11 cellular contexts compared by ENCODE assay signal in genomic region chr16:81609323-81609892, GRCh38.
A peak's percentile ranks its signal among the peaks of the same experiment; 100 is the strongest.
DNase-seq lines count a peak whose midpoint lies in the region; ATAC-seq lines count a peak whose summit lies in the region.
"Had no signal": no experiment of that assay in that cellular context is flagged by ENCODE, and none has a peak within 500 bp of the region (broad histone marks: within the 10 kb centered on the region; RNA-seq: fewer than 3 reads in every experiment).

No MANE protein-coding gene starts in this region.

- no peak overlapping the region for H3K4me3 ChIP-seq in neuronal stem cell (ENCODE audit: low read length in 2 of 2)

- H2BK5ac ChIP-seq in neuronal stem cell (ENCODE audit: low read length), result no peak overlapping the region

- no peaks in the 10 kb centered on the region for H3K9me3 Mint-ChIP-seq in stimulated activated naive CD8-positive, alpha-beta T cell treated with anti-CD3 and anti-CD28 coated beads, Interleukin-15, Interleukin-2, amounts not matched to agents 100 ng/mL and 50 ng/mL, for 24 hours
- no peaks in the 10 kb centered on the region for H3K9me3 Mint-ChIP-seq in dendritic cell treated with granulocyte-macrophage colony-stimulating factor and Interleukin-4, amounts not matched to agents 40 ng/mL and 50 ng/mL, for 4 days

- H3K18ac ChIP-seq in neuronal stem cell (ENCODE audit: low read length), result peak overlapping the region; percentile 71

- no peak for ATAC-seq in stimulated activated naive CD8-positive, alpha-beta T cell treated with anti-CD3 and anti-CD28 coated beads, Interleukin-15, Interleukin-2, amounts not matched to agents 100 U/mL and 50 U/mL, for 24 hours

- H3K4me2 ChIP-seq in neuronal stem cell (ENCODE audit: insufficient read depth, low read length, poor library complexity, severe bottlenecking), result no peak overlapping the region

- no peak overlapping the region for H4K8ac ChIP-seq in neuronal stem cell (ENCODE audit: low read depth, low read length)

- intact Hi-C loops in dendritic cell treated with granulocyte-macrophage colony-stimulating factor and Interleukin-4, amounts not matched to agents 40 ng/mL and 50 ng/mL, for 4 days (cut with micrococcal nuclease), result no loop called here

- peak overlapping the region; percentile 31 for H3K14ac ChIP-seq in neuronal stem cell (ENCODE audit: low read length)

- H4K91ac ChIP-seq in neuronal stem cell (ENCODE audit: low read depth, low read length, poor library complexity), result no peak overlapping the region

- no CpG with 5 or more reads among the region's 11 CpGs for WGBS in neuronal stem cell (ENCODE audit: extremely low coverage in 2 of 2, insufficient read length in 2 of 2, insufficient replicate concordance in 1 of 2), 2 donors

- H2AK5ac ChIP-seq in neuronal stem cell (ENCODE audit: low read depth, low read length), result no peak overlapping the region

- H3K4me1 Mint-ChIP-seq in stimulated activated naive CD8-positive, alpha-beta T cell treated with anti-CD3 and anti-CD28 coated beads, Interleukin-15, Interleukin-2, amounts not matched to agents 100 ng/mL and 50 ng/mL, for 24 hours (ENCODE audit: low read depth), result no peaks in the 10 kb centered on the region
- H3K4me1 Mint-ChIP-seq in dendritic cell treated with granulocyte-macrophage colony-stimulating factor and Interleukin-4, amounts not matched to agents 40 ng/mL and 50 ng/mL, for 4 days (ENCODE audit: low read depth), result peaks cover 29% of the 10 kb centered on the region

- no peak overlapping the region for H2BK15ac ChIP-seq in neuronal stem cell (ENCODE audit: low read length)

- H3K23ac ChIP-seq in neuronal stem cell (ENCODE audit: low read depth, low read length, poor library complexity), result no peak overlapping the region

- no peak overlapping the region for H2BK12ac ChIP-seq in neuronal stem cell (ENCODE audit: low read length)

- peak overlapping the region; percentile 9 for H3K27ac Mint-ChIP-seq in stimulated activated naive CD8-positive, alpha-beta T cell treated with anti-CD3 and anti-CD28 coated beads, Interleukin-15, Interleukin-2, amounts not matched to agents 100 ng/mL and 50 ng/mL, for 24 hours
- H3K27ac Mint-ChIP-seq in dendritic cell treated with granulocyte-macrophage colony-stimulating factor and Interleukin-4, amounts not matched to agents 40 ng/mL and 50 ng/mL, for 4 days, result peak overlapping the region; percentile 15

- H3K36me3 ChIP-seq in neuronal stem cell (replicated peaks in 1 of 2; ENCODE audit: control insufficient read depth in 2 of 2, insufficient read depth in 2 of 2, low read length in 2 of 2), result peaks cover 6 to 11% of the 10 kb centered on the region in 2 donors

- H3K4me1 ChIP-seq in neuronal stem cell (ENCODE audit: control insufficient read depth in 2 of 2, insufficient read depth in 1 of 2, low read depth in 1 of 2, low read length in 2 of 2), result peaks cover 12 to 18% of the 10 kb centered on the region in 2 donors

- DNase-seq in stimulated activated naive CD8-positive, alpha-beta T cell treated with anti-CD3 and anti-CD28 coated beads, Interleukin-15, Interleukin-2, amounts not matched to agents 100 U/mL and 50 U/mL, for 24 hours, result no peak
- DNase-seq in neuronal stem cell (ENCODE audit: low spot score) (no peak), cerebellar nuclear complex (lab: John Stamatoyannopoulos, UW) (no peak), AG08395 (ENCODE audit: low spot score) (no peak), NCI-H82 treated with DMSO at 0.1 percent for 48 hours (lab: John Stamatoyannopoulos, UW; ENCODE audit: unreplicated experiment) (no peak)
- no peak for DNase-seq in stimulated activated CD4-positive, alpha-beta T cell treated with anti-CD3 and anti-CD28 coated beads, Interleukin-4, amount 100 ng/mL, for 4 hours
- DNase-seq: activated CD4-positive, alpha-beta T cell treated with anti-CD3 and anti-CD28 coated beads for 48 hours; activated effector memory CD4-positive, alpha-beta T cell treated with Interleukin-2 at 50 U/mL for 16 hours; NCI-H2029 treated with DMSO at 0.1 percent for 48 hours had no signal

- no peak overlapping the region for H3K9ac ChIP-seq in neuronal stem cell (ENCODE audit: low read depth, low read length, poor library complexity)

- no peaks in the 10 kb centered on the region for H3K27me3 ChIP-seq in neuronal stem cell (ENCODE audit: control insufficient read depth in 3 of 3, insufficient read depth in 3 of 3, low read depth in 1 of 3, low read length in 3 of 3)

- H2BK120ac ChIP-seq in neuronal stem cell (ENCODE audit: low read depth, low read length), result no peak overlapping the region

- H3K4me3 Mint-ChIP-seq in stimulated activated naive CD8-positive, alpha-beta T cell treated with anti-CD3 and anti-CD28 coated beads, Interleukin-15, Interleukin-2, amounts not matched to agents 100 ng/mL and 50 ng/mL, for 24 hours, result no peak overlapping the region
- no peak overlapping the region for H3K4me3 Mint-ChIP-seq in dendritic cell treated with granulocyte-macrophage colony-stimulating factor and Interleukin-4, amounts not matched to agents 40 ng/mL and 50 ng/mL, for 4 days

- H3K27me3 Mint-ChIP-seq in stimulated activated naive CD8-positive, alpha-beta T cell treated with anti-CD3 and anti-CD28 coated beads, Interleukin-15, Interleukin-2, amounts not matched to agents 100 ng/mL and 50 ng/mL, for 24 hours, result no peaks in the 10 kb centered on the region
- no peaks in the 10 kb centered on the region for H3K27me3 Mint-ChIP-seq in dendritic cell treated with granulocyte-macrophage colony-stimulating factor and Interleukin-4, amounts not matched to agents 40 ng/mL and 50 ng/mL, for 4 days

- H3K36me3 Mint-ChIP-seq in stimulated activated naive CD8-positive, alpha-beta T cell treated with anti-CD3 and anti-CD28 coated beads, Interleukin-15, Interleukin-2, amounts not matched to agents 100 ng/mL and 50 ng/mL, for 24 hours (ENCODE audit: low read depth), result peaks cover 5% of the 10 kb centered on the region
- peaks cover 72% of the 10 kb centered on the region for H3K36me3 Mint-ChIP-seq in dendritic cell treated with granulocyte-macrophage colony-stimulating factor and Interleukin-4, amounts not matched to agents 40 ng/mL and 50 ng/mL, for 4 days (ENCODE audit: low read depth)

- H3K79me1 ChIP-seq in neuronal stem cell (ENCODE audit: low read depth, low read length), result peaks cover 3% of the 10 kb centered on the region

- no peak overlapping the region for H3K27ac ChIP-seq in neuronal stem cell (replicated peaks; ENCODE audit: low read length)

- H3K4ac ChIP-seq in neuronal stem cell (ENCODE audit: low read length), result no peak overlapping the region

- H2AFZ ChIP-seq in neuronal stem cell (ENCODE audit: low read length), result no peak overlapping the region

- H3K9me3 ChIP-seq in neuronal stem cell (replicated peaks in 1 of 2; ENCODE audit: control insufficient read depth in 2 of 2, insufficient read depth in 1 of 2, low read depth in 1 of 2, low read length in 2 of 2), result no peaks in the 10 kb centered on the region
